ENCODE assay signal across 1 cellular context in genomic region chr9:126656214-126656613, GRCh38. TPM values are rescaled to one million over a fixed set of nuclear protein-coding genes. Genes with fewer than 3 reads are reported as not detected.
"Had no signal": no experiment of that assay in that cellular context is flagged by ENCODE, and none has a peak within 500 bp of the region (broad histone marks: within the 10 kb centered on the region; RNA-seq: fewer than 3 reads in every experiment).

No MANE protein-coding gene starts in this region.

RNA-seq across cellular contexts. Expression of gene LMX1B, which starts 42.5 kb away (rescaled TPM):
- total RNA-seq: GM12878 had no signal
- polyA plus RNA-seq: GM12878 had no signal
